In the genomic region with DNA sequence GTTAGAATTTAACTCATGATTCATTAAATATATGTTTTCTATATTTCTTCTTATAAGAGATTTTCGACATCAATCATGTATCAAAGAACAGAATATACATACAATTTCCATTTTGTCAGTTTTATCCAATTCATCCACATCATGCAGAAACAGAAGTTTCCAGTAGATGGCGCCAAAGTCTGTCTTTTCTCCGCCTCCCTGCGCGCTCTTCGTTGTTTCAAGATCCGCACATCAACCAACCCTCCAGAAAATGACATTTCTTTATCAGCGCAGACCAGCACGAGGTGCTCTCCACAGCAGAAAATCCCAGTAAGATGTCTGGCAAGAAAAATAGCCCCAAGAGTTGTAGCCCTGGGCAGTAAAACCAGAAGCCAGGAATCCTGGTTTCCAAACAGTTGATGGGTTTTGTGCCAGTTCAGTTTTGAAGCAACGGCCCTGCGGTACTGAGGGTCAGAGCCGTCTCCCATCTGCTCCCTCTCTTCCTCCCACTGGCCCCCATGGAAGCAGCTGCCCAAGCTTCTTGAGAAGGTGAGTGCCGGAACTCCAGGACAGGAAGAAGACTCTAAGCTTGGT, we compare ENCODE assay signal across 8 cellular contexts. TPM values are rescaled to one million over a fixed set of nuclear protein-coding genes. Genes with fewer than 3 reads are reported as not detected.
DNase-seq lines count a peak whose midpoint lies in the region; ATAC-seq and TF ChIP-seq lines count a peak whose summit lies in the region.

No MANE protein-coding gene starts in this region.

- TF ChIP-seq CTCF in CD8-positive, alpha-beta T cell (IDR thresholded peaks at IDR 0.05) = peak; percentile 88
- TF ChIP-seq CTCF in colonic mucosa (IDR thresholded peaks at IDR 0.05) (peak; percentile 90), liver (IDR thresholded peaks at IDR 0.05; ENCODE audit: low read depth, low read length, missing input control) (peak; percentile 87)

- no peaks in the 10 kb centered on the region for H3K27me3 Mint-ChIP-seq in CD8-positive, alpha-beta T cell (ENCODE audit: low read depth)

- H3K27ac ChIP-seq in CD8-positive, alpha-beta T cell (ENCODE audit: low read depth, low read length) = no peak overlapping the region
- H3K27ac ChIP-seq in colonic mucosa (no peak overlapping the region), liver (ENCODE audit: low read depth in 1 of 2, low read length in 2 of 2) (no peak overlapping the region)

- peak; percentile 74 for ATAC-seq in CD8-positive, alpha-beta T cell
- ATAC-seq in HG03439 (IDR thresholded peaks at IDR 0.05; ENCODE audit: unreplicated experiment) = no peak

- H3K9me3 Mint-ChIP-seq in CD8-positive, alpha-beta T cell = no peaks in the 10 kb centered on the region

- TF ChIP-seq RAD21 in liver (IDR thresholded peaks at IDR 0.05) = peak; percentile 94 to 95

- POLR2A ChIA-PET in CD8-positive, alpha-beta T cell (lab: Charles Lee) = no interaction called here

- intact Hi-C loops in CD8-positive, alpha-beta T cell (cut with DNase I, micrococcal nuclease) = loop anchor here (1.0 to 10.0 kb wide), 6 partner anchors 387 to 1459 kb away; no protein-coding TSS in a partner anchor
- intact Hi-C loops in colonic mucosa (cut with DNase I) = loop anchor here (5.0 kb wide), 1 partner anchor 769 kb away; no protein-coding TSS in a partner anchor

- H3K36me3 ChIP-seq in CD8-positive, alpha-beta T cell (ENCODE audit: insufficient read depth, low read length) = no peaks in the 10 kb centered on the region
- no peaks in the 10 kb centered on the region for H3K36me3 ChIP-seq in colonic mucosa
- H3K36me3 ChIP-seq in liver (ENCODE audit: control insufficient read depth in 4 of 4, insufficient read depth in 3 of 4, low read depth in 1 of 4, low read length in 3 of 4) = no peaks in the 10 kb centered on the region

- peaks cover 2% of the 10 kb centered on the region for H3K4me1 Mint-ChIP-seq in CD8-positive, alpha-beta T cell (ENCODE audit: low read depth)

- H3K9ac ChIP-seq in colonic mucosa (ENCODE audit: low read depth in 2 of 2, low read length in 2 of 2) (no peak overlapping the region), liver (ENCODE audit: low read depth in 1 of 2, low read length in 2 of 2) (no peak overlapping the region)

- no peaks in the 10 kb centered on the region for H3K27me3 ChIP-seq in CD8-positive, alpha-beta T cell (ENCODE audit: insufficient read depth, low read length)
- no peaks in the 10 kb centered on the region for H3K27me3 ChIP-seq in colonic mucosa
- H3K27me3 ChIP-seq in liver (ENCODE audit: control insufficient read depth in 4 of 4, insufficient read depth in 4 of 4, low read length in 3 of 4) = no peaks in the 10 kb centered on the region

- CTCF ChIA-PET in CD8-positive, alpha-beta T cell (lab: Charles Lee) = interaction anchor here (0.8 to 7.4 kb wide), 14 partner anchors 9 to 1461 kb away, joined by 3 to 52 read pairs (median 4); no protein-coding TSS in a partner anchor

- no peaks in the 10 kb centered on the region for H3K4me1 ChIP-seq in CD8-positive, alpha-beta T cell (ENCODE audit: insufficient read depth, low read length)
- H3K4me1 ChIP-seq in colonic mucosa (no peaks in the 10 kb centered on the region), liver (ENCODE audit: control insufficient read depth in 4 of 4, insufficient read depth in 4 of 4, low read length in 3 of 4) (peaks cover 0 to 3% (median 2%) of the 10 kb centered on the region in 4 donors)

- no peaks in the 10 kb centered on the region for H3K36me3 Mint-ChIP-seq in CD8-positive, alpha-beta T cell

- no peak overlapping the region for H3K27ac Mint-ChIP-seq in CD8-positive, alpha-beta T cell

- DNase-seq in CD8-positive, alpha-beta T cell = peak in 6 of 7 experiments; percentile 30 to 71 (median 54)
- DNase-seq in H4 (ENCODE audit: low spot score) (peak; percentile 38), NCI-H2227 treated with DMSO at 0.1 percent for 48 hours (lab: John Stamatoyannopoulos, UW) (peak; percentile 76), colonic mucosa (peak; percentile 65)
- peak; percentile 38 to 45 for DNase-seq in activated CD4-positive, alpha-beta T cell treated with anti-CD3 and anti-CD28 coated beads for 24 hours (ENCODE audit: low read depth in 2 of 2)
- peak; percentile 53 for DNase-seq in stimulated activated CD8-positive, alpha-beta memory T cell treated with anti-CD3 and anti-CD28 coated beads, Interleukin-15, amount 100 ng/mL, for 1 hour (ENCODE audit: low read depth)

- H3K4me3 ChIP-seq in CD8-positive, alpha-beta T cell (ENCODE audit: low read depth, low read length) = no peak overlapping the region
- H3K4me3 ChIP-seq in colonic mucosa = no peak overlapping the region
- H3K4me3 ChIP-seq in liver (ENCODE audit: low read depth in 1 of 3, low read length in 3 of 3) = no peak overlapping the region

- H3K9me3 ChIP-seq in CD8-positive, alpha-beta T cell (ENCODE audit: low read length) = no peaks in the 10 kb centered on the region
- no peaks in the 10 kb centered on the region for H3K9me3 ChIP-seq in colonic mucosa
- no peaks in the 10 kb centered on the region for H3K9me3 ChIP-seq in liver (ENCODE audit: control insufficient read depth in 4 of 4, low read length in 3 of 4)

- WGBS in liver = 19% methylated on average over 13 of the region's 13 CpGs

- H3K4me3 Mint-ChIP-seq in CD8-positive, alpha-beta T cell = no peak overlapping the region

TF ChIP-seq in liver, 16 proteins besides CTCF, POLR2A, EP300 and RAD21:
- TF ChIP-seq ZBTB33 (IDR thresholded peaks at IDR 0.05) (no peak), GABPA (IDR thresholded peaks at IDR 0.05 in 1 of 2, conservative IDR thresholded peaks at IDR 0.05 in 1 of 2) (no peak), HNF4G (IDR thresholded peaks at IDR 0.05) (no peak), REST (IDR thresholded peaks at IDR 0.05) (no peak), FOXA1 (IDR thresholded peaks at IDR 0.05) (no peak), HNF4A (conservative IDR thresholded peaks at IDR 0.05) (no peak), EGR1 (IDR thresholded peaks at IDR 0.05; ENCODE audit: low read depth in 2 of 2) (no peak), RXRA (IDR thresholded peaks at IDR 0.05) (no peak), NR2F2 (IDR thresholded peaks at IDR 0.05) (no peak), YY1 (IDR thresholded peaks at IDR 0.05) (no peak), FOXA2 (IDR thresholded peaks at IDR 0.05) (no peak), JUND (IDR thresholded peaks at IDR 0.05) (no peak), SP1 (IDR thresholded peaks at IDR 0.05) (no peak), TAF1 (conservative IDR thresholded peaks at IDR 0.05) (no peak), MAX (IDR thresholded peaks at IDR 0.05) (no peak)
- TF ChIP-seq, protein P1, sequence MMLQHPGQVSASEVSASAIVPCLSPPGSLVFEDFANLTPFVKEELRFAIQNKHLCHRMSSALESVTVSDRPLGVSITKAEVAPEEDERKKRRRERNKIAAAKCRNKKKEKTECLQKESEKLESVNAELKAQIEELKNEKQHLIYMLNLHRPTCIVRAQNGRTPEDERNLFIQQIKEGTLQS (IDR thresholded peaks at IDR 0.05) = no peak

RNA-seq across cellular contexts. Expression of gene GPR137B, which starts 38.6 kb away (rescaled TPM):
- total RNA-seq in CD8-positive, alpha-beta T cell = 10 to 100 TPM; 11.1 to 15.3 TPM
- total RNA-seq in H4 (2014; rRNA removed; shearing (Covaris generic)) = 7.9 and 11.4 TPM in 2 replicates
- 1 to 10 TPM; 4.5 to 7.7 TPM for total RNA-seq in colonic mucosa
- total RNA-seq in liver = 1 to 10 TPM; 3.6 to 7.0 TPM
- polyA plus RNA-seq in liver = 1 to 10 TPM; 2.2 to 8.6 TPM

RNA-seq across cellular contexts. Expression of gene NID1, which starts 38.8 kb away (rescaled TPM):
- not detected for total RNA-seq in CD8-positive, alpha-beta T cell
- total RNA-seq in H4 (2014; rRNA removed; shearing (Covaris generic)) = 14.0 and 19.2 TPM in 2 replicates
- 10 to 100 TPM in 1 of 2 donors, 1 to 10 TPM in 1; 8.8 to 25.5 TPM for total RNA-seq in colonic mucosa
- total RNA-seq in liver = 10 to 100 TPM; 65.3 to 90.1 TPM
- 10 to 100 TPM; 21.2 to 45.1 TPM for polyA plus RNA-seq in liver

Comparison
In these comparisons a context has a peak if more than half of its experiments do, and no peak if none do; other contexts are left out.
1. RNA of gene NID1, which starts 38.8 kb away (total RNA-seq): 65.3 to 90.1 TPM in liver, 8.8 to 25.5 TPM in colonic mucosa and 14.0 to 19.2 TPM in H4; not detected in CD8-positive, alpha-beta T cell; every median in the first group is over 4 times any median in the second.
2. Peak in every context shown above with its lines, with median percentiles within 50 percentile points of each other: DNase-seq and CTCF ChIP-seq.